1 cellular context compared by ENCODE assay signal in genomic region chr17:75049057-75049456, GRCh38.
TF ChIP-seq lines count a peak whose summit lies in the region.

No MANE protein-coding gene starts in this region.

TF ChIP-seq in IMR-90, 13 proteins besides CTCF, POLR2A, EP300 and RAD21 (continued from another document):
- TF ChIP-seq USF2 (IDR thresholded peaks at IDR 0.05; ENCODE audit: low read depth, low read length) (no peak), MAFK (IDR thresholded peaks at IDR 0.05; ENCODE audit: low read depth, low read length) (no peak)
